ENCODE assay signal across 20 cellular contexts in the genomic region with DNA sequence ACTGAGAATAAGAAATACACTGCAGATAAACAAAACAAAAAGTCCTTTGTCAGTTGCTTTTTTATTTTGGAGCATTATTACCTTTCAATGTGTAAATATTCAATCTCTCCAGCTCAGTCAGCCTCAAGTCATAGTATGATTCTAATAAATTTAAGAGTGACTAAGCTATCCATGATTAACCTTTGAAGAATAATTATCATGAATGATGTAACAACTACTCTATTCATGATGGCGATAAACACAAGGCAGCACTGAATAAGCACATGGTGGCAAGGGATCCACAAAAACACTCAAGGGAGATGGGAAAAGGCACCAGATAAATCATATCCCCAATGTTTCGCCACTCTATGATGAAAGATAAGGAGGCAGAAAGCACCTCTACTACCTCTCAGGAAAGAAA.
DNase-seq lines count a peak whose midpoint lies in the region; ATAC-seq and TF ChIP-seq lines count a peak whose summit lies in the region.
"Had no signal": no experiment of that assay in that cellular context is flagged by ENCODE, and none has a peak within 500 bp of the region (broad histone marks: within the 10 kb centered on the region; RNA-seq: fewer than 3 reads in every experiment).

No MANE protein-coding gene starts in this region.

- DNase-seq in ELR (ENCODE audit: low read depth) (peak; percentile 34), IMR-90 (peak; percentile 36), amniotic epithelial cell (ENCODE audit: low read depth) (peak; percentile 60), glutamatergic neuron (no peak), Kasumi-1 (lab: John Stamatoyannopoulos, UW) (no peak), NCI-H2029 (lab: John Stamatoyannopoulos, UW) (no peak)
- no peak for DNase-seq in naive thymus-derived CD4-positive, alpha-beta T cell
- DNase-seq: BE2C; Caco-2; CD4-positive, CD25-positive, alpha-beta regulatory T cell; GF-D8; NCI-H1694 treated with DMSO at 0.1 percent for 48 hours; NCI-H2107; NCI-H2227 treated with DMSO at 0.1 percent for 48 hours; NCI-H510A treated with DMSO at 0.1 percent for 48 hours; NCI-H774; SJCRH30 had no signal

- H3K27ac ChIP-seq in IMR-90 (ENCODE audit: insufficient read depth, low read length): no peak overlapping the region
- no peak overlapping the region for H3K27ac ChIP-seq in naive thymus-derived CD4-positive, alpha-beta T cell (ENCODE audit: low read depth, low read length)
- H3K27ac ChIP-seq: RWPE1, SJCRH30 had no signal

- H3K4me1 ChIP-seq in IMR-90 (ENCODE audit: control insufficient read depth, insufficient read depth, low read length): peaks cover 2% of the 10 kb centered on the region; the same call in 1 of the 2 replicates
- no peaks in the 10 kb centered on the region for H3K4me1 ChIP-seq in naive thymus-derived CD4-positive, alpha-beta T cell (ENCODE audit: control insufficient read depth in 2 of 2, insufficient read depth in 2 of 2, low read length in 2 of 2)
- H3K4me1 ChIP-seq: BE2C, Caco-2, SJCRH30 had no signal

- H3K4me3 ChIP-seq in IMR-90 (ENCODE audit: insufficient read depth, low read depth, low read length): no peak overlapping the region
- H3K4me3 ChIP-seq in naive thymus-derived CD4-positive, alpha-beta T cell (ENCODE audit: low read length): no peak overlapping the region
- H3K4me3 ChIP-seq: HAP-1, SJCRH30 had no signal

- no peak for TF ChIP-seq POLR2A in IMR-90 (IDR thresholded peaks at IDR 0.05; ENCODE audit: low read depth, low read length)

- peaks cover 13% of the 10 kb centered on the region for H3K4me1 Mint-ChIP-seq in glutamatergic neuron (ENCODE audit: low read depth, unreplicated experiment)
- H3K4me1 Mint-ChIP-seq in naive thymus-derived CD4-positive, alpha-beta T cell: peaks cover 6 to 24% (median 18%) of the 10 kb centered on the region in 7 donors

- H2AFZ ChIP-seq in IMR-90 (replicated peaks; ENCODE audit: low read length, poor library complexity): no peak overlapping the region

- intact Hi-C loops in IMR-90 (cut with micrococcal nuclease): no loop called here
- intact Hi-C loops in naive thymus-derived CD4-positive, alpha-beta T cell (cut with micrococcal nuclease): no loop called here

- ATAC-seq in IMR-90 (ENCODE audit: low read depth): peak; percentile 44
- no peak for ATAC-seq in naive thymus-derived CD4-positive, alpha-beta T cell
- no peak for ATAC-seq in GM21825 (IDR thresholded peaks at IDR 0.05; ENCODE audit: unreplicated experiment)

- H4K8ac ChIP-seq in IMR-90 (ENCODE audit: low read depth in 2 of 2, low read length in 2 of 2): no peak overlapping the region

- no peaks in the 10 kb centered on the region for H3K27me3 ChIP-seq in IMR-90 (ENCODE audit: control insufficient read depth, insufficient read depth, low read length)
- H3K27me3 ChIP-seq in naive thymus-derived CD4-positive, alpha-beta T cell (ENCODE audit: control insufficient read depth in 2 of 2, insufficient read depth in 2 of 2, low read length in 2 of 2): no peaks in the 10 kb centered on the region
- H3K27me3 ChIP-seq: BE2C, SJCRH30 had no signal

- H3K36me3 Mint-ChIP-seq in glutamatergic neuron (ENCODE audit: unreplicated experiment): peaks cover 23% of the 10 kb centered on the region
- H3K36me3 Mint-ChIP-seq in naive thymus-derived CD4-positive, alpha-beta T cell: peaks cover 9 to 59% (median 30%) of the 10 kb centered on the region in 5 donors

- peaks cover 24 to 54% of the 10 kb centered on the region in 2 experiments for H3K79me1 ChIP-seq in IMR-90 (ENCODE audit: low read depth in 1 of 2, low read length in 2 of 2)

- no peak overlapping the region for H3K4me3 Mint-ChIP-seq in glutamatergic neuron (ENCODE audit: unreplicated experiment)
- H3K4me3 Mint-ChIP-seq in naive thymus-derived CD4-positive, alpha-beta T cell: no peak overlapping the region
- H3K4me3 Mint-ChIP-seq: CD4-positive, CD25-positive, alpha-beta regulatory T cell had no signal

- H3K56ac ChIP-seq in IMR-90 (ENCODE audit: extremely low read depth, insufficient read depth, low read length): no peak overlapping the region

- H3K9ac ChIP-seq in IMR-90 (ENCODE audit: low read depth, low read length): no peak overlapping the region

- no peak for TF ChIP-seq RAD21 in IMR-90 (IDR thresholded peaks at IDR 0.05; ENCODE audit: low read length)

- peaks cover 6% of the 10 kb centered on the region for H3K9me3 Mint-ChIP-seq in glutamatergic neuron (ENCODE audit: unreplicated experiment)
- peaks cover 0 to 13% (median 4%) of the 10 kb centered on the region in 11 donors for H3K9me3 Mint-ChIP-seq in naive thymus-derived CD4-positive, alpha-beta T cell

- H2BK5ac ChIP-seq in IMR-90 (ENCODE audit: low read depth, low read length, poor library complexity, severe bottlenecking): no peak overlapping the region

- H2AK9ac ChIP-seq in IMR-90 (replicated peaks; ENCODE audit: low read depth, low read length, poor library complexity): no peak overlapping the region

- no peak overlapping the region for H4K5ac ChIP-seq in IMR-90 (ENCODE audit: low read depth, low read length)

- H3K36me3 ChIP-seq in IMR-90 (ENCODE audit: control insufficient read depth, insufficient read depth, low read length): peaks cover 10% of the 10 kb centered on the region
- no peaks in the 10 kb centered on the region for H3K36me3 ChIP-seq in naive thymus-derived CD4-positive, alpha-beta T cell (ENCODE audit: control insufficient read depth in 2 of 3, insufficient read depth in 3 of 3, low read length in 3 of 3)

- no TSS peak for BruUV-seq in IMR-90 (replicated peaks; lab: Mats Ljungman, UMichigan)

- no peak overlapping the region for H3K18ac ChIP-seq in IMR-90 (ENCODE audit: low read depth, low read length)

- POLR2A ChIA-PET in IMR-90 (lab: Charles Lee; ENCODE audit: unreplicated experiment): no interaction called here
- POLR2A ChIA-PET in naive thymus-derived CD4-positive, alpha-beta T cell (lab: Charles Lee): no interaction called here

- in situ Hi-C loops in IMR-90 (cut with MboI; ENCODE audit: low sequenced_read_pairs): loop anchor here (25.0 kb wide), 1 partner anchor 317 kb away; no protein-coding TSS in a partner anchor

- H2BK120ac ChIP-seq in IMR-90 (ENCODE audit: low read depth, low read length): no peak overlapping the region

- H3K14ac ChIP-seq in IMR-90 (replicated peaks; ENCODE audit: low read depth, low read length): no peak overlapping the region

- TF ChIP-seq CTCF in IMR-90 (conservative IDR thresholded peaks at IDR 0.05; ENCODE audit: low read depth, low read length) (no peak), glutamatergic neuron (IDR thresholded peaks at IDR 0.05; ENCODE audit: partially characterized antibody, unreplicated experiment) (no peak)

- H3K27me3 Mint-ChIP-seq in glutamatergic neuron (ENCODE audit: unreplicated experiment): no peaks in the 10 kb centered on the region
- no peaks in the 10 kb centered on the region for H3K27me3 Mint-ChIP-seq in naive thymus-derived CD4-positive, alpha-beta T cell
- H3K27me3 Mint-ChIP-seq: CD4-positive, CD25-positive, alpha-beta regulatory T cell had no signal

- dilution Hi-C loops in IMR-90 (cut with HindIII; ENCODE audit: low sequenced_read_pairs, unreplicated experiment): no loop called here

- H3K4me2 ChIP-seq in IMR-90 (ENCODE audit: low read depth, low read length): no peak overlapping the region

- H4K20me1 ChIP-seq in IMR-90 (ENCODE audit: insufficient read depth, low read length): peaks cover 32% of the 10 kb centered on the region

- H4K91ac ChIP-seq in IMR-90 (ENCODE audit: insufficient read depth, low read depth, low read length): no peak overlapping the region

- no CpG with 5 or more reads among the region's 2 CpGs for WGBS in IMR-90 (ENCODE audit: extremely low coverage in 2 of 2, insufficient read length in 1 of 2), 2 experiments

- H2AK5ac ChIP-seq in IMR-90 (ENCODE audit: low read depth, low read length): no peak overlapping the region

- H3K4ac ChIP-seq in IMR-90 (ENCODE audit: low read depth, low read length): no peak overlapping the region

- CTCF ChIA-PET in IMR-90 (lab: Yijun Ruan, JAX): interaction anchor here (0.7 kb wide), 1 partner anchor 23 kb away, joined by 3 read pairs; no protein-coding TSS in a partner anchor
- CTCF ChIA-PET in naive thymus-derived CD4-positive, alpha-beta T cell (lab: Charles Lee): no interaction called here

- no peak overlapping the region for H2BK20ac ChIP-seq in IMR-90 (ENCODE audit: low read depth, low read length)

- no peak overlapping the region for H3K23ac ChIP-seq in IMR-90 (ENCODE audit: low read depth, low read length)

- H2BK15ac ChIP-seq in IMR-90 (ENCODE audit: low read depth, low read length): no peak overlapping the region

- no peaks in the 10 kb centered on the region for H3K9me3 ChIP-seq in IMR-90 (ENCODE audit: control insufficient read depth, insufficient read depth, low read length)
- H3K9me3 ChIP-seq in naive thymus-derived CD4-positive, alpha-beta T cell (ENCODE audit: control insufficient read depth in 2 of 3, low read length in 3 of 3): no peaks in the 10 kb centered on the region
- H3K9me3 ChIP-seq: BE2C, Caco-2, SJCRH30 had no signal

- H3K9me1 ChIP-seq in IMR-90 (ENCODE audit: insufficient read depth, low read length): no peaks in the 10 kb centered on the region; the same call in 1 of the 2 replicates

- H3K27ac Mint-ChIP-seq in glutamatergic neuron (ENCODE audit: unreplicated experiment): peak overlapping the region; percentile 5
- H3K27ac Mint-ChIP-seq in naive thymus-derived CD4-positive, alpha-beta T cell: no peak overlapping the region

TF ChIP-seq in IMR-90, 13 proteins besides CTCF, POLR2A, EP300 and RAD21:
- no peak for TF ChIP-seq FOS (IDR thresholded peaks at IDR 0.05; ENCODE audit: low read depth, low read length)
- TF ChIP-seq NFE2L2 (IDR thresholded peaks at IDR 0.05; ENCODE audit: low read depth, low read length): no peak
- TF ChIP-seq RFX5 (IDR thresholded peaks at IDR 0.05; ENCODE audit: low read depth, low read length): no peak
- no peak for TF ChIP-seq CHD1 (IDR thresholded peaks at IDR 0.05; ENCODE audit: low read depth, low read length)
- no peak for TF ChIP-seq CEBPB (IDR thresholded peaks at IDR 0.05; ENCODE audit: low read depth, low read length)

Comparison
In these comparisons a context has a peak if more than half of its experiments do, and no peak if none do; other contexts are left out.
1. DNase-seq: peak in ELR (single experiment), IMR-90 (single experiment) and amniotic epithelial cell (single experiment); none in glutamatergic neuron (single experiment), naive thymus-derived CD4-positive, alpha-beta T cell (0 of 9), Kasumi-1 (0 of 2) and NCI-H2029 (single experiment).